ENCODE assay signal across 10 cellular contexts in genomic region chr2:58834404-58834803, GRCh38.
DNase-seq lines count a peak whose midpoint lies in the region; ATAC-seq and TF ChIP-seq lines count a peak whose summit lies in the region.
"Had no signal": no experiment of that assay in that cellular context is flagged by ENCODE, and none has a peak within 500 bp of the region (broad histone marks: within the 10 kb centered on the region; RNA-seq: fewer than 3 reads in every experiment).

No MANE protein-coding gene starts in this region.

- H3K4me3 ChIP-seq in GM12865 (ENCODE audit: low read depth, low read length) = no peak overlapping the region
- no peak overlapping the region for H3K4me3 ChIP-seq in cardiac fibroblast (replicated peaks in 1 of 2; ENCODE audit: low read depth in 2 of 2, low read length in 2 of 2)
- H3K4me3 ChIP-seq in uterus = no peak overlapping the region

- peaks cover 0 to 4% of the 10 kb centered on the region in 2 donors for H3K9me3 ChIP-seq in uterus

- H3K36me3 ChIP-seq in uterus = no peaks in the 10 kb centered on the region

- peak; percentile 17 for DNase-seq in GM12865 (ENCODE audit: low read depth)
- peak; percentile 50 for DNase-seq in KBM-7
- peak; percentile 9 to 27 for DNase-seq in cardiac fibroblast (ENCODE audit: low read depth in 2 of 2)
- DNase-seq in mucosa of gallbladder (ENCODE audit: low spot score) = peak; percentile 14
- no peak for DNase-seq in SK-N-DZ (ENCODE audit: low spot score)
- DNase-seq in uterus = no peak
- DNase-seq: midbrain, NCI-H2029 treated with DMSO at 0.1 percent for 48 hours had no signal

- TF ChIP-seq CTCF in GM12865 (IDR thresholded peaks at IDR 0.05; ENCODE audit: insufficient read depth, low read depth, low read length, missing control alignments) = no peak
- no peak for TF ChIP-seq CTCF in cardiac fibroblast (IDR thresholded peaks at IDR 0.05; ENCODE audit: low read depth, low read length)
- TF ChIP-seq CTCF in uterus (IDR thresholded peaks at IDR 0.05) = no peak

- H3K27me3 ChIP-seq in uterus = no peaks in the 10 kb centered on the region

- in situ Hi-C loops in KBM-7 (cut with MboI; ENCODE audit: low pct_unique_long_range_greater_than_20kb, low sequenced_read_pairs) = no loop called here

- ATAC-seq in GM21526 (IDR thresholded peaks at IDR 0.05; ENCODE audit: low FRiP score, unreplicated experiment) = no peak

- no peak overlapping the region for H3K27ac ChIP-seq in uterus
- H3K27ac ChIP-seq: VCaP had no signal

- no peaks in the 10 kb centered on the region for H3K4me1 ChIP-seq in uterus

- intact Hi-C loops in uterus (cut with DNase I; ENCODE audit: low total_unique reads) = no loop called here

- no peak for TF ChIP-seq POLR2A in uterus (IDR thresholded peaks at IDR 0.05)

Comparison
In these comparisons a context has a peak if more than half of its experiments do, and no peak if none do; other contexts are left out.
1. DNase-seq: peak in GM12865 (single experiment), KBM-7 (single experiment), cardiac fibroblast (2 of 2) and mucosa of gallbladder (single experiment); none in SK-N-DZ (single experiment) and uterus (0 of 2).